In the genomic region with DNA sequence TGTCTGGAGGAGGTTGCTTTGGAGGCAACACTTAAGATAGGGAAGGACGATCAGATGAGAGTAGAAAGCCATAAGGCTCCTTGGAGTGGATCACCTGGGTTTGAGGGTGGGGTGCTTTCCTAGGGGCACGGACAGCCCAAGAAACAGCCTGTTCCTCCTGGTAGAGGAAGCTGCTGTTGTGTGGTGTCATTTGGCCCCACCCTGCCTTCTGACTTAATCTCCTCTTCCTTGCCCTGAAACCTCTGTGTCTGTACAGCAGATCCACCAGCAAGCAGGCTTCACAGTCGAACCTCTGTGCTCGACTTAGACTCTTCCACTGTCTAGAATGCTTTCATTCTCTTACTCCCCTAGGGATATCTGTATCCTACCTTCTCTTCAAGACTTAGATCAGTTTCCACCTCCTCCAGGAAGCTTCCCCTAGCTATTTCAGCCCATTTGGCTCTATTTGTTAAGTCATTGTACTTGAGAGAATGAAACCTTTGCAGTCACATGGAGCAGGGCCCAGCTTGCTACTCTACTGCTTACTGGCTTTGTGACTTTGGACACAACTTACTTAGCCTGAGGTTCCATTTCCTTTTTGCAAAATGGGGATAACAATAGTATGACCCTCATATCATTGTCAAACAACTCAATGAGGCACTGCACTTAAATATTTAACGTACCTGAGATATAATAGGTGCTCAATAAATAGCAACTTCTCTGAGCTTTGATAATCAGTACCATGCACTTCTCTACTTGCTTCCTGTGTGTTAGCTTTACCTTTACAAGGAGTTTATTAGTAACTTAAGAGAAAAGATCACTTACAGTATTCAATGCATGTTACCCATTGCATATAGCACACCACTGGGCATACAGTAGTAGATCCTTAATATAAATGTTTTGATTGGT, we compare ENCODE assay signal across 8 cellular contexts. TPM values are rescaled to one million over a fixed set of nuclear protein-coding genes. Genes with fewer than 3 reads are reported as not detected.
DNase-seq lines count a peak whose midpoint lies in the region; ATAC-seq, FAIRE-seq and TF ChIP-seq lines count a peak whose summit lies in the region.

No MANE protein-coding gene starts in this region.

- peak overlapping the region in 2 of 3 experiments; percentile 82 to 88 for H3K4me3 ChIP-seq in keratinocyte (ENCODE audit: control insufficient read depth in 2 of 3, extremely low read depth in 1 of 3, insufficient read depth in 2 of 3, low read depth in 1 of 3, low read length in 3 of 3)

- peak overlapping the region; percentile 89 for H3K4me3 Mint-ChIP-seq in activated T-helper 2 cell treated with anti-CD3 and anti-CD28 coated beads, Interferon-gamma antibody, Interleukin-2, Interleukin-4, amounts not matched to agents 10 μg/mL and 5 μg/mL and 100 μg/mL, durations not matched to agents 14 hours and 24 hours and 36 hours (ENCODE audit: low read depth)

- no peaks in the 10 kb centered on the region for H3K9me3 ChIP-seq in keratinocyte (ENCODE audit: control insufficient read depth, low read depth, low read length)

- TF ChIP-seq CTCF in keratinocyte (optimal IDR thresholded peaks at IDR 0.05 in 1 of 3, IDR thresholded peaks at IDR 0.05 in 1 of 3, conservative IDR thresholded peaks at IDR 0.05 in 1 of 3; ENCODE audit: extremely low read depth in 1 of 3, insufficient read depth in 2 of 3, low read length in 3 of 3) = no peak

- H3K27ac Mint-ChIP-seq in activated T-helper 2 cell treated with anti-CD3 and anti-CD28 coated beads, Interferon-gamma antibody, Interleukin-2, Interleukin-4, amounts not matched to agents 10 μg/mL and 5 μg/mL and 100 μg/mL, durations not matched to agents 14 hours and 24 hours and 36 hours = peak overlapping the region; percentile 93

- dilution Hi-C loops in keratinocyte (cut with MboI; ENCODE audit: extremely low pct_ligation_motif_present, low sequenced_read_pairs) = no loop called here

- peak overlapping the region; percentile 11 for H3K27ac ChIP-seq in keratinocyte (ENCODE audit: control insufficient read depth, insufficient read depth, low read length)

- intact Hi-C loops in activated T-helper 2 cell treated with anti-CD3 and anti-CD28 coated beads, Interferon-gamma antibody, Interleukin-2, Interleukin-4, amounts not matched to agents 10 μg/mL and 5 μg/mL and 100 μg/mL, durations not matched to agents 14 hours and 24 hours and 36 hours (cut with micrococcal nuclease) = loop anchor here (1.0 to 5.0 kb wide), 4 partner anchors 10 to 290 kb away; partner anchors contain the start of gene ADD3

- H2AFZ ChIP-seq in keratinocyte (ENCODE audit: control insufficient read depth, low read length) = peak overlapping the region; percentile 78

- no peaks in the 10 kb centered on the region for H3K9me3 Mint-ChIP-seq in activated T-helper 2 cell treated with anti-CD3 and anti-CD28 coated beads, Interferon-gamma antibody, Interleukin-2, Interleukin-4, amounts not matched to agents 10 μg/mL and 5 μg/mL and 100 μg/mL, durations not matched to agents 14 hours and 24 hours and 36 hours

- H3K27me3 ChIP-seq in keratinocyte (ENCODE audit: control insufficient read depth, extremely low read depth, insufficient read depth, low read length) = no peaks in the 10 kb centered on the region

- H3K36me3 ChIP-seq in keratinocyte (ENCODE audit: control insufficient read depth in 2 of 2, extremely low read depth in 1 of 2, insufficient read depth in 2 of 2, low read length in 2 of 2) = no peaks in the 10 kb centered on the region

- H3K27me3 Mint-ChIP-seq in activated T-helper 2 cell treated with anti-CD3 and anti-CD28 coated beads, Interferon-gamma antibody, Interleukin-2, Interleukin-4, amounts not matched to agents 10 μg/mL and 5 μg/mL and 100 μg/mL, durations not matched to agents 14 hours and 24 hours and 36 hours (ENCODE audit: low read depth) = peaks cover 9% of the 10 kb centered on the region

- H3K79me2 ChIP-seq in keratinocyte (ENCODE audit: control insufficient read depth, insufficient read depth, low read length) = no peaks in the 10 kb centered on the region

- H3K9me1 ChIP-seq in keratinocyte (ENCODE audit: control insufficient read depth, extremely low read depth, insufficient read depth, low read length) = no peaks in the 10 kb centered on the region

- FAIRE-seq in keratinocyte (lab: Jason Lieb, UNC) = peak; percentile 65

- peak overlapping the region; percentile 18 for H3K9ac ChIP-seq in keratinocyte (ENCODE audit: control insufficient read depth, extremely low read depth, insufficient read depth, low read length)

- no peak for ATAC-seq in GM18520 (IDR thresholded peaks at IDR 0.05; ENCODE audit: unreplicated experiment)

- H3K4me1 ChIP-seq in keratinocyte (ENCODE audit: control insufficient read depth, extremely low read depth, insufficient read depth, low read length) = peaks cover 17% of the 10 kb centered on the region

- peaks cover 51% of the 10 kb centered on the region for H3K4me1 Mint-ChIP-seq in activated T-helper 2 cell treated with anti-CD3 and anti-CD28 coated beads, Interferon-gamma antibody, Interleukin-2, Interleukin-4, amounts not matched to agents 10 μg/mL and 5 μg/mL and 100 μg/mL, durations not matched to agents 14 hours and 24 hours and 36 hours (ENCODE audit: low read depth)

- H3K36me3 Mint-ChIP-seq in activated T-helper 2 cell treated with anti-CD3 and anti-CD28 coated beads, Interferon-gamma antibody, Interleukin-2, Interleukin-4, amounts not matched to agents 10 μg/mL and 5 μg/mL and 100 μg/mL, durations not matched to agents 14 hours and 24 hours and 36 hours (ENCODE audit: low read depth) = peaks cover 10% of the 10 kb centered on the region

- H4K20me1 ChIP-seq in keratinocyte (ENCODE audit: control insufficient read depth, extremely low read depth, insufficient read depth, low read length) = no peaks in the 10 kb centered on the region

- peak; percentile 47 for DNase-seq in Ammon's horn (ENCODE audit: low spot score)
- peak; percentile 18 for DNase-seq in LoVo (ENCODE audit: low spot score)
- no peak for DNase-seq in activated T-helper 2 cell treated with anti-CD3 and anti-CD28 coated beads, Interferon-gamma antibody, Interleukin-2, Interleukin-4, amounts not matched to agents 10 μg/mL and 5 μg/mL and 100 μg/mL, durations not matched to agents 14 hours and 24 hours and 36 hours (ENCODE audit: low spot score)
- DNase-seq in keratinocyte (ENCODE audit: low read depth, low spot score) = no peak
- DNase-seq in A172 (ENCODE audit: low spot score) = no peak
- no peak for DNase-seq in NCI-H1694 treated with DMSO at 0.1 percent for 48 hours (lab: John Stamatoyannopoulos, UW)
- DNase-seq in SW 1271 (lab: John Stamatoyannopoulos, UW) = no peak

- peak overlapping the region; percentile 100 for H3K4me2 ChIP-seq in keratinocyte (ENCODE audit: control insufficient read depth, extremely low read depth, insufficient read depth, low read depth, low read length)

RNA-seq across cellular contexts. Expression of gene MXI1, which starts 5.0 kb away (rescaled TPM):
- 12.2 and 14.6 TPM in 2 replicates for total RNA-seq in activated T-helper 2 cell treated with anti-CD3 and anti-CD28 coated beads, Interferon-gamma antibody, Interleukin-2, Interleukin-4, amounts not matched to agents 10 μg/mL and 5 μg/mL and 100 μg/mL, durations not matched to agents 14 hours and 24 hours and 36 hours
- 7.9 to 17.8 TPM (median 14.6 TPM) in 3 replicates for polyA plus RNA-seq in keratinocyte
- polyA plus RNA-seq in keratinocyte (2011; ENCODE audit: low read depth) = 91.8 TPM
- 12.4 and 18.6 TPM in 2 replicates for polyA plus RNA-seq in keratinocyte (2011; cell fraction: cytosol; rRNA removed)
- 15.1 and 16.5 TPM in 2 replicates for polyA plus RNA-seq in keratinocyte (2011; cell fraction: nucleus; rRNA removed)
- 9.3 and 39.4 TPM in 2 replicates for polyA plus RNA-seq in keratinocyte (2012; ENCODE audit: low replicate concordance)
- polyA minus RNA-seq in keratinocyte = 2.9 to 15.7 TPM (median 12.8 TPM) in 3 replicates
- polyA minus RNA-seq in keratinocyte (2011; cell fraction: cytosol; rRNA and poly(A)+ RNA removed) = 18.4 TPM
- 4.6 and 7.1 TPM in 2 replicates for polyA minus RNA-seq in keratinocyte (2011; cell fraction: nucleus; rRNA and poly(A)+ RNA removed)
- 2.6 and 5.4 TPM in 2 replicates for total RNA-seq in A172 (2014; rRNA removed; shearing (Covaris generic))

Comparison
In these comparisons a context has a peak if more than half of its experiments do, and no peak if none do; other contexts are left out.
1. DNase-seq: peak in Ammon's horn (single experiment) and LoVo (single experiment); none in activated T-helper 2 cell treated with anti-CD3 and anti-CD28 coated beads, Interferon-gamma antibody, Interleukin-2, Interleukin-4, amounts not matched to agents 10 μg/mL and 5 μg/mL and 100 μg/mL, durations not matched to agents 14 hours and 24 hours and 36 hours (single experiment), keratinocyte (single experiment), A172 (single experiment), NCI-H1694 treated with DMSO at 0.1 percent for 48 hours (single experiment) and SW 1271 (0 of 2).